In the genomic region with DNA sequence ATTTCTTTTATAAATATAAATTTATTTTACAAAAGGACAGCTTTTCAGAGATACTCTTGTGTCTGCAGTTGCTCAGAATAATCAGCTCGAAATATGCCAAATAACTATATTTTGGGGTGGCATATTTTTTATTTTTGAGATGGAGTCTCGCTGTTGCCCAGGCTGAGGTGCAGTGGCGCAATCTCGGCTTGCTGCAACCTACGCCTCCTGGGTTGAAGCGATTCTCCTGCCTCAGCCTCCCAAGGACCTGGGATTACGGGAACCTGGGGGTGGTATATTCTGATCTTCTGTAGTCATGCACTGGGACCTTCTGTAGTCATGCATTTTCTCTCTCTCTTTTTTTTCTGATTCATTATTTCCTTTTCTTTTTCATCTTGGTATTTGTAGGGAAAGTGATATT, we compare ENCODE assay signal across 16 cellular contexts.
DNase-seq lines count a peak whose midpoint lies in the region; ATAC-seq and TF ChIP-seq lines count a peak whose summit lies in the region.
"Had no signal": no experiment of that assay in that cellular context is flagged by ENCODE, and none has a peak within 500 bp of the region (broad histone marks: within the 10 kb centered on the region; RNA-seq: fewer than 3 reads in every experiment).

No MANE protein-coding gene starts in this region.

- DNase-seq in activated CD4-positive, alpha-beta T cell treated with anti-CD3 and anti-CD28 coated beads for 36 hours, result peak; percentile 72
- no peak for DNase-seq in activated CD4-positive, alpha-beta T cell treated with anti-CD3 and anti-CD28 coated beads for 1 hour
- no peak for DNase-seq in activated CD8-positive, alpha-beta T cell treated with anti-CD3 and anti-CD28 coated beads, Interleukin-2, amount 10 ng/mL, durations not matched to agents 7 days and 5 days
- DNase-seq in thoracic aorta (ENCODE audit: low spot score) (no peak), NCI-H774 (lab: John Stamatoyannopoulos, UW) (no peak), H4 (ENCODE audit: low spot score) (no peak)
- DNase-seq: cerebellar nuclear complex, IMR-90, NCI-H1436, NCI-H526 treated with DMSO at 0.1 percent for 48 hours, posterior cingulate gyrus, SHP77 treated with DMSO at 0.1 percent for 48 hours had no signal

- no peak for ATAC-seq in activated CD4-positive, alpha-beta T cell treated with anti-CD3 and anti-CD28 coated beads for 36 hours
- ATAC-seq in activated CD8-positive, alpha-beta T cell treated with anti-CD3 and anti-CD28 coated beads, Interleukin-2, amount 10 ng/mL, durations not matched to agents 7 days and 5 days, result no peak
- ATAC-seq in thoracic aorta (ENCODE audit: insufficient number of reproducible peaks, low FRiP score, low read depth), result no peak
- ATAC-seq in GM21515 (IDR thresholded peaks at IDR 0.05; ENCODE audit: unreplicated experiment), result no peak

- no peak overlapping the region for H3K9ac ChIP-seq in mucosa of rectum (ENCODE audit: low read depth in 1 of 2, low read length in 2 of 2)

- H3K36me3 Mint-ChIP-seq in activated CD4-positive, alpha-beta T cell treated with anti-CD3 and anti-CD28 coated beads for 36 hours (ENCODE audit: low read depth), result peaks cover 84% of the 10 kb centered on the region
- H3K36me3 Mint-ChIP-seq in activated CD8-positive, alpha-beta T cell treated with anti-CD3 and anti-CD28 coated beads, Interleukin-2, amount 10 ng/mL, durations not matched to agents 7 days and 5 days (ENCODE audit: low read depth), result peaks cover 73% of the 10 kb centered on the region
- H3K36me3 Mint-ChIP-seq: mesothelial cell of epicardium had no signal

- H3K27me3 Mint-ChIP-seq in activated CD4-positive, alpha-beta T cell treated with anti-CD3 and anti-CD28 coated beads for 36 hours, result no peaks in the 10 kb centered on the region
- no peaks in the 10 kb centered on the region for H3K27me3 Mint-ChIP-seq in activated CD8-positive, alpha-beta T cell treated with anti-CD3 and anti-CD28 coated beads, Interleukin-2, amount 10 ng/mL, durations not matched to agents 7 days and 5 days (ENCODE audit: low read depth)

- TF ChIP-seq CTCF in thoracic aorta (IDR thresholded peaks at IDR 0.05), result no peak

- H3K27ac ChIP-seq in mucosa of rectum (ENCODE audit: low read depth in 2 of 2, low read length in 2 of 2), result no peak overlapping the region
- no peak overlapping the region for H3K27ac ChIP-seq in thoracic aorta
- H3K27ac ChIP-seq: 22Rv1 had no signal

- H3K36me3 ChIP-seq in mucosa of rectum (ENCODE audit: control insufficient read depth in 2 of 2, insufficient read depth in 2 of 2, low read length in 2 of 2), result no peaks in the 10 kb centered on the region
- H3K36me3 ChIP-seq in thoracic aorta, result no peaks in the 10 kb centered on the region

- CTCF ChIA-PET in activated CD4-positive, alpha-beta T cell treated with anti-CD3 and anti-CD28 coated beads for 36 hours (lab: Charles Lee), result interaction anchor here (0.6 to 3.8 kb wide), 9 partner anchors 8 to 599 kb away, joined by 3 to 32 read pairs (median 4); no protein-coding TSS in a partner anchor
- CTCF ChIA-PET in activated CD8-positive, alpha-beta T cell treated with anti-CD3 and anti-CD28 coated beads, Interleukin-2, amount 10 ng/mL, durations not matched to agents 7 days and 5 days (lab: Charles Lee), result interaction anchor here (1.2 to 3.7 kb wide), 7 partner anchors 20 to 183 kb away, joined by 3 to 21 read pairs (median 10); a partner anchor contains a TSS

- H3K4me3 ChIP-seq in mucosa of rectum (ENCODE audit: low read length in 2 of 2), result peak overlapping the region; percentile 43 to 69
- peak overlapping the region; percentile 39 for H3K4me3 ChIP-seq in thoracic aorta

- POLR2A ChIA-PET in activated CD4-positive, alpha-beta T cell treated with anti-CD3 and anti-CD28 coated beads for 36 hours (lab: Charles Lee), result interaction anchor here (0.7 kb wide), 1 partner anchor 690 kb away, joined by 3 read pairs; no protein-coding TSS in a partner anchor
- POLR2A ChIA-PET in activated CD8-positive, alpha-beta T cell treated with anti-CD3 and anti-CD28 coated beads, Interleukin-2, amount 10 ng/mL, durations not matched to agents 7 days and 5 days (lab: Charles Lee), result interaction anchor here (0.7 to 9.4 kb wide), 10 partner anchors 11 to 1488 kb away, joined by 3 to 184 read pairs (median 4); a partner anchor contains a TSS

- H3K27ac Mint-ChIP-seq in activated CD4-positive, alpha-beta T cell treated with anti-CD3 and anti-CD28 coated beads for 36 hours, result peak overlapping the region; percentile 96
- H3K27ac Mint-ChIP-seq in activated CD8-positive, alpha-beta T cell treated with anti-CD3 and anti-CD28 coated beads, Interleukin-2, amount 10 ng/mL, durations not matched to agents 7 days and 5 days, result peak overlapping the region; percentile 93
- H3K27ac Mint-ChIP-seq: mesothelial cell of epicardium had no signal

- H3K9me3 ChIP-seq in mucosa of rectum (ENCODE audit: control insufficient read depth in 2 of 2, low read length in 2 of 2), result no peaks in the 10 kb centered on the region
- H3K9me3 ChIP-seq in thoracic aorta, result no peaks in the 10 kb centered on the region

- H3K4me1 ChIP-seq in mucosa of rectum (ENCODE audit: control insufficient read depth in 2 of 2, insufficient read depth in 2 of 2, low read length in 2 of 2) (no peaks in the 10 kb centered on the region), thoracic aorta (ENCODE audit: control insufficient read depth in 1 of 2, low read depth in 2 of 2) (peaks cover 4 to 6% of the 10 kb centered on the region in 2 donors)

- H3K4me1 Mint-ChIP-seq in activated CD4-positive, alpha-beta T cell treated with anti-CD3 and anti-CD28 coated beads for 36 hours, result peaks cover 40% of the 10 kb centered on the region
- peaks cover 32% of the 10 kb centered on the region for H3K4me1 Mint-ChIP-seq in activated CD8-positive, alpha-beta T cell treated with anti-CD3 and anti-CD28 coated beads, Interleukin-2, amount 10 ng/mL, durations not matched to agents 7 days and 5 days (ENCODE audit: low read depth)

- no peaks in the 10 kb centered on the region for H3K9me3 Mint-ChIP-seq in activated CD4-positive, alpha-beta T cell treated with anti-CD3 and anti-CD28 coated beads for 36 hours (ENCODE audit: low read depth)
- no peaks in the 10 kb centered on the region for H3K9me3 Mint-ChIP-seq in activated CD8-positive, alpha-beta T cell treated with anti-CD3 and anti-CD28 coated beads, Interleukin-2, amount 10 ng/mL, durations not matched to agents 7 days and 5 days (ENCODE audit: insufficient read depth)
- H3K9me3 Mint-ChIP-seq: mesothelial cell of epicardium had no signal

- peak overlapping the region; percentile 89 for H3K4me3 Mint-ChIP-seq in activated CD4-positive, alpha-beta T cell treated with anti-CD3 and anti-CD28 coated beads for 36 hours
- H3K4me3 Mint-ChIP-seq in activated CD8-positive, alpha-beta T cell treated with anti-CD3 and anti-CD28 coated beads, Interleukin-2, amount 10 ng/mL, durations not matched to agents 7 days and 5 days, result peak overlapping the region; percentile 83
- H3K4me3 Mint-ChIP-seq: mesothelial cell of epicardium had no signal

- intact Hi-C loops in activated CD4-positive, alpha-beta T cell treated with anti-CD3 and anti-CD28 coated beads for 36 hours (cut with DNase I, micrococcal nuclease), result loop anchor here (1.0 to 10.0 kb wide), 15 partner anchors 130 to 1490 kb away; a partner anchor contains a TSS

- no peaks in the 10 kb centered on the region for H3K27me3 ChIP-seq in mucosa of rectum (ENCODE audit: control insufficient read depth in 2 of 2, insufficient read depth in 2 of 2, low read length in 2 of 2)
- no peaks in the 10 kb centered on the region for H3K27me3 ChIP-seq in thoracic aorta (replicated peaks; ENCODE audit: insufficient read depth)
